24 cellular contexts compared by ENCODE assay signal in the genomic region with DNA sequence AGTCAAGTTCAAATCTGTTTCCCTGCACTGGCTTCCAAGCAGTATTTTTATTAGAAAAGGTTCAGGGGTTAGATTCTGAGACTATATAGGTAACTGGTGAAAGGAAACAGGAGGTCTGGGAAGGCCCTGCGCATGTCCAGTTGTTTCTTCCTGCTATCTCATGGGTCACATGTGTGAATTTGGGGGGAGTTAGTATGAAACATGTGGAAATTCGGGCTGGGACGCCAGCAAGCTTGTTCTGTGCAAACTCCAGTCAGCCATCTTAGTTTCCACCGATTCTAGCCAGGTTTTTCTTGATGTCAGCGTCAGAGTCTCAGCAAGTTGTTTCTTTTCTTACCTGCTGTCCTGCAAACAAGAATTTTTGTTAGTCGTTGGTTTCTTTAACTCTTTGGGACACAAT.
"Had no signal": no experiment of that assay in that cellular context is flagged by ENCODE, and none has a peak within 500 bp of the region (broad histone marks: within the 10 kb centered on the region; RNA-seq: fewer than 3 reads in every experiment).

No MANE protein-coding gene starts in this region.

- H3K9ac ChIP-seq: KMS-11 had no signal

- ATAC-seq: Right ventricle myocardium inferior, SK-N-SH treated with all-trans-retinoic acid at 6 μM for 48 hours had no signal

- H3K36me3 ChIP-seq: Peyer's patch, SJCRH30 had no signal

- H3K27me3 ChIP-seq: Peyer's patch, SJCRH30 had no signal

- H3K4me3 ChIP-seq: Peyer's patch, SJCRH30 had no signal

- DNase-seq: IMR-90, Kasumi-1, MV-4-11, NCI-H1092, NCI-H1105 treated with DMSO at 0.1 percent for 48 hours, NCI-H1417 treated with DMSO at 0.1 percent for 48 hours, NCI-H146, NCI-H1694 treated with DMSO at 0.1 percent for 48 hours, NCI-H1930, NCI-H2081, NCI-H2107, NCI-H2227 treated with DMSO at 0.1 percent for 48 hours, NCI-H524, NCI-H526 treated with DMSO at 0.1 percent for 48 hours, NCI-H748 treated with DMSO at 0.1 percent for 48 hours, Peyer's patch, SHP77 treated with DMSO at 0.1 percent for 48 hours, SJCRH30, T-helper 1 cell had no signal

- H3K4me2 ChIP-seq: KMS-11 had no signal

- FAIRE-seq: HTR-8/SVneo had no signal

- H3K9me3 ChIP-seq: Peyer's patch, SJCRH30 had no signal

- H3K27ac ChIP-seq: HL-60, KMS-11, Peyer's patch, SJCRH30 had no signal
